Comparison of ENCODE assay signal across 9 cellular contexts in the genomic region with DNA sequence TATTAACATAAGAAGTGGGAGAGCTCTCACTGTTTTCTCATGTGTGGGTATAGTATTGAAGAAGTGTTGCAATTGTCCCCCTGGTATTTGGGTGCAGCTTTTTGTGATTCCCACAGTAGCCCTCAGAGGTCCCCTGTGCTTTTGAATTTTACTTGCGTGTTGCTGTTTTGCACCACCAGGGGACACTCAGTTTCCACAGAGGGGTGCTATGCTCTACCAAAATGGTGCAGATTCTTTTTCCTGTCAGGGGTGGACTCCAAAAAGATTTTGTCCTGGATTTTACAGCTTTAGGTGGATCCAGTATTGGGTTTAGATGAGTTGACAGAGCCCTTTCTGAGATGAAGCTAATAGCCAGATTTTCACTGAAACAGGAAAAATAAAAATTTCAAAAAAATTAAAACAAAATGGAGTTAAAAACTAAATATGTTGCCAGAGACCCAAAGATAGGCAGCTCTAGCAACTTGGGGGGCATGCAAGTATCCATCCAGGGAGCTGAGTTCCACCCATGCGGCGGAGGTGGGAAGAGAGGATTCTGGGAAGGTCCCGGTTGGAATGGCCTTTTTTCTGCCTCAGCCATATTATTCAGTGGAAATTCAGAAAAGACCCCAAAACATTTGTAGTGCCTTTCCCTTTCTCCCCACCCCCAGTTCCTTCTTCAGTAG. TPM values are rescaled to one million over a fixed set of nuclear protein-coding genes. Genes with fewer than 3 reads are reported as not detected.
DNase-seq lines count a peak whose midpoint lies in the region; ATAC-seq and TF ChIP-seq lines count a peak whose summit lies in the region.
"Had no signal": no experiment of that assay in that cellular context is flagged by ENCODE, and none has a peak within 500 bp of the region (broad histone marks: within the 10 kb centered on the region; RNA-seq: fewer than 3 reads in every experiment).

No MANE protein-coding gene starts in this region.

- H3K4me3 Mint-ChIP-seq in activated CD8-positive, alpha-beta T cell treated with anti-CD3 and anti-CD28 coated beads for 36 hours, result no peak overlapping the region
- H3K4me3 Mint-ChIP-seq: activated naive CD8-positive, alpha-beta T cell treated with anti-CD3 and anti-CD28 coated beads, Interleukin-2, amount 10 ng/mL, durations not matched to agents 7 days and 5 days had no signal

- POLR2A ChIA-PET in activated CD8-positive, alpha-beta T cell treated with anti-CD3 and anti-CD28 coated beads for 36 hours (lab: Charles Lee), result interaction anchor here (0.6 kb wide), 1 partner anchor 195 kb away, joined by 3 read pairs; no protein-coding TSS in a partner anchor

- no peaks in the 10 kb centered on the region for H3K4me1 Mint-ChIP-seq in activated CD8-positive, alpha-beta T cell treated with anti-CD3 and anti-CD28 coated beads for 36 hours (ENCODE audit: low read depth)

- in situ Hi-C loops in KBM-7 (cut with MboI; ENCODE audit: low pct_unique_long_range_greater_than_20kb, low sequenced_read_pairs), result loop anchor here (25.0 kb wide), 1 partner anchor 251 kb away; no protein-coding TSS in a partner anchor

- no peak for TF ChIP-seq CTCF in activated CD8-positive, alpha-beta T cell treated with anti-CD3 and anti-CD28 coated beads for 36 hours (IDR thresholded peaks at IDR 0.05)

- H3K27ac Mint-ChIP-seq in activated CD8-positive, alpha-beta T cell treated with anti-CD3 and anti-CD28 coated beads for 36 hours, result no peak overlapping the region
- H3K27ac Mint-ChIP-seq: activated naive CD8-positive, alpha-beta T cell treated with anti-CD3 and anti-CD28 coated beads, Interleukin-2, amount 10 ng/mL, durations not matched to agents 7 days and 5 days had no signal

- no peaks in the 10 kb centered on the region for H3K9me3 Mint-ChIP-seq in activated CD8-positive, alpha-beta T cell treated with anti-CD3 and anti-CD28 coated beads for 36 hours
- H3K9me3 Mint-ChIP-seq: activated naive CD8-positive, alpha-beta T cell treated with anti-CD3 and anti-CD28 coated beads, Interleukin-2, amount 10 ng/mL, durations not matched to agents 7 days and 5 days had no signal

- H3K27me3 Mint-ChIP-seq in activated CD8-positive, alpha-beta T cell treated with anti-CD3 and anti-CD28 coated beads for 36 hours, result no peaks in the 10 kb centered on the region
- H3K27me3 Mint-ChIP-seq: activated naive CD8-positive, alpha-beta T cell treated with anti-CD3 and anti-CD28 coated beads, Interleukin-2, amount 10 ng/mL, durations not matched to agents 7 days and 5 days had no signal

- intact Hi-C loops in activated CD8-positive, alpha-beta T cell treated with anti-CD3 and anti-CD28 coated beads for 36 hours (cut with micrococcal nuclease), result no loop called here
- intact Hi-C loops in Right ventricle myocardium superior (cut with DNase I), result no loop called here

- DNase-seq in NCI-H2196 (lab: John Stamatoyannopoulos, UW; ENCODE audit: unreplicated experiment) (peak; percentile 43), NCI-H2196 treated with DMSO at 0.1 percent for 48 hours (lab: John Stamatoyannopoulos, UW; ENCODE audit: unreplicated experiment) (no peak), KBM-7 (peak; percentile 32), Right ventricle myocardium superior (no peak), putamen (ENCODE audit: low spot score) (peak; percentile 76), NK-92 (lab: John Stamatoyannopoulos, UW; ENCODE audit: unreplicated experiment) (no peak)
- DNase-seq in activated CD8-positive, alpha-beta T cell treated with anti-CD3 and anti-CD28 coated beads for 36 hours, result peak; percentile 23
- DNase-seq: activated naive CD8-positive, alpha-beta T cell treated with anti-CD3 and anti-CD28 coated beads, Interleukin-2, amount 10 ng/mL, durations not matched to agents 7 days and 5 days had no signal

- peaks cover 3% of the 10 kb centered on the region for H3K36me3 Mint-ChIP-seq in activated CD8-positive, alpha-beta T cell treated with anti-CD3 and anti-CD28 coated beads for 36 hours (ENCODE audit: low read depth)
- H3K36me3 Mint-ChIP-seq: activated naive CD8-positive, alpha-beta T cell treated with anti-CD3 and anti-CD28 coated beads, Interleukin-2, amount 10 ng/mL, durations not matched to agents 7 days and 5 days had no signal

- CTCF ChIA-PET in activated CD8-positive, alpha-beta T cell treated with anti-CD3 and anti-CD28 coated beads for 36 hours (lab: Charles Lee), result interaction anchor here (0.7 to 4.8 kb wide), 18 partner anchors 9 to 273 kb away, joined by 3 to 82 read pairs (median 5); a partner anchor contains a TSS

- ATAC-seq in activated CD8-positive, alpha-beta T cell treated with anti-CD3 and anti-CD28 coated beads for 36 hours, result peak; percentile 55
- ATAC-seq in Right ventricle myocardium superior (ENCODE audit: poor library complexity) (peak; percentile 74), HG03432 (IDR thresholded peaks at IDR 0.05; ENCODE audit: unreplicated experiment) (no peak)

RNA-seq across cellular contexts. Expression of a gene that starts 50.2 kb away (rescaled TPM):
- 10 to 100 TPM; 23.6 to 27.2 TPM for total RNA-seq in activated CD8-positive, alpha-beta T cell treated with anti-CD3 and anti-CD28 coated beads for 36 hours
- total RNA-seq in Right ventricle myocardium superior, result 15.1 TPM

RNA-seq across cellular contexts. Expression of a gene that starts 50.6 kb away (rescaled TPM):
- total RNA-seq in activated CD8-positive, alpha-beta T cell treated with anti-CD3 and anti-CD28 coated beads for 36 hours, result 10 to 100 TPM; 13.4 to 14.9 TPM
- total RNA-seq in Right ventricle myocardium superior, result 5.9 TPM

Comparison
In these comparisons a context has a peak if more than half of its experiments do, and no peak if none do; other contexts are left out.
1. DNase-seq: peak in NCI-H2196 (single experiment), KBM-7 (single experiment), activated CD8-positive, alpha-beta T cell treated with anti-CD3 and anti-CD28 coated beads for 36 hours (single experiment) and putamen (single experiment); none in NCI-H2196 treated with DMSO at 0.1 percent for 48 hours (single experiment), Right ventricle myocardium superior (single experiment) and NK-92 (single experiment).